8 cellular contexts compared by ENCODE assay signal in the genomic region with DNA sequence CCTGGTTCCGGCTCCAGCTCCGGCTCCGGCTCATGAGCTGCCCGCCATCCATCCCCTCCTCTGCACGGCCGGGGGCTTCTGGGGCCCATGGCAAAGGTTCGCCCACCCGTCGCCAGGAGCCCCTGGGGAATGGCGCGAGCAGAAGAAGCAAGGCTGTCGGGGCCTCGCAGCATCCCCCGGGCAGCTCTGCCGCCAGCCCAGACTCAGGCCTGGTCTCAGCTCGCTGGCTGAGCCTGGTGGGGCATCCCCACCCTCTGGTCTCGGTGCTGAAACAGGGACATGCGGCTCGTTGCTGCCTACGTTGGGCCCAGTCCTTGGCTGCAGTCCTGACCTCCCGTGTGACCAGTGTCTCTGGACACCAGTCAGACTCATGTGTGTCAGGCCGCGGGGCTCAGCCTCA.
"Had no signal": no experiment of that assay in that cellular context is flagged by ENCODE, and none has a peak within 500 bp of the region (broad histone marks: within the 10 kb centered on the region; RNA-seq: fewer than 3 reads in every experiment).

No MANE protein-coding gene starts in this region.

- DNase-seq: GDM1, GF-D8 had no signal

- H3K4me3 ChIP-seq: GM12878 had no signal

- ATAC-seq: GM12878 had no signal

- FAIRE-seq: G401.6, GM12878, GM12891, GM12892, GM18507, GM19239 had no signal
